8 cellular contexts compared by ENCODE assay signal in the genomic region with DNA sequence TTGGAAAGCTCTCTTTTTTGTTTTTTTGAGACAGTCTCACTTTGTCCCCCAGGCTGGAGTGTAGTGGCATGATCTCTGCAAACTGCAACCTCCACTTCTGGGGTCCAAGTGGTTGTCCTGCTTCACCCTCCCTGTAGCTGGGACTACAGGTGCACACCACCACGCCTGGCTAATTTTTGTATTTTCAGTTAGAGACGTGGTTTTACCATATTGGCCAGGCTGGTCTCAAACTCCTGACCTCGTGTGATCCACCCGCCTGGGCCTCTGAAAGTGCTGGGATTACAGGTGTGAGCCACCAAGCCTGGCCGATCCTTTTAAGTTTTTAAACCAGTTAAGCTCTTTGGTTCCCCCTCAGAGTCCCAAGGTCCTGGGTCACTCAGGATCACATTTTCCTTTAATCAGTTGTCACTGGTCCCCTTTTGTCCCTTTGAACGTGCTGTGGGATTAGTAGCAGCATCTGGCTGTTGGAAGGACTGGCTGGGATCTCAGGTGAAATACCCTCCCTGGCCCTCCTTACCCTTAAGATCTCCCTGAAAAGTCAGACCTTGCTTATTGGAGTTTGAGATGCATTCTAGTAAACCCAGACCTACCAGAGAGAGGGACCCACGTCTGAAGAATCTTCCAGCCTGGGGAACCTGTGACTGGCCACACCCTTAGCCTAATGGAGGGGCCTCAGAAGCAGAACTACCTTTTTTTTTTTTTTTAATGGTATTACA. TPM values are rescaled to one million over a fixed set of nuclear protein-coding genes. Genes with fewer than 3 reads are reported as not detected.
DNase-seq lines count a peak whose midpoint lies in the region; ATAC-seq and TF ChIP-seq lines count a peak whose summit lies in the region.

No MANE protein-coding gene starts in this region.

- H3K4me2 ChIP-seq in BLaER1: peak overlapping the region; percentile 93

- ATAC-seq in GM18870 (IDR thresholded peaks at IDR 0.05; ENCODE audit: unreplicated experiment): peak; percentile 35
- ATAC-seq in HG03097 (IDR thresholded peaks at IDR 0.05; ENCODE audit: low FRiP score, unreplicated experiment): peak; percentile 27
- peak; percentile 9 for ATAC-seq in body of pancreas

- H3K4me1 ChIP-seq in BLaER1 (peaks cover 64% of the 10 kb centered on the region), body of pancreas (peaks cover 44% of the 10 kb centered on the region), stomach smooth muscle (ENCODE audit: control insufficient read depth, insufficient read depth, low read length) (peaks cover 32% of the 10 kb centered on the region)

- 14% methylated on average over 7 of the region's 7 CpGs for WGBS in body of pancreas, 2 donors

- TF ChIP-seq POLR2A in body of pancreas (IDR thresholded peaks at IDR 0.05): peak; percentile 59 to 79 (median 72)

- H3K36me3 ChIP-seq in BLaER1 (peaks cover 50% of the 10 kb centered on the region), body of pancreas (replicated peaks in 1 of 2; ENCODE audit: insufficient read depth in 1 of 2, low read depth in 2 of 2) (peaks cover 12 to 15% of the 10 kb centered on the region in 2 donors), stomach smooth muscle (ENCODE audit: control insufficient read depth in 2 of 2, insufficient read depth in 2 of 2, low read length in 2 of 2) (peaks cover 36 to 45% of the 10 kb centered on the region in 2 donors)

- H4K20me1 ChIP-seq in BLaER1: peaks cover 60% of the 10 kb centered on the region

- DNase-seq in RKO (ENCODE audit: low spot score) (peak; percentile 84), body of pancreas (peak in 3 of 4 donors; percentile 52 to 68 (median 61)), left kidney (ENCODE audit: low read depth, low spot score) (peak; percentile 78), NCI-H2196 (lab: John Stamatoyannopoulos, UW; ENCODE audit: unreplicated experiment) (no peak)

- H3K9me3 ChIP-seq in BLaER1 (no peaks in the 10 kb centered on the region), body of pancreas (no peaks in the 10 kb centered on the region), stomach smooth muscle (ENCODE audit: control insufficient read depth in 2 of 2, low read length in 2 of 2) (no peaks in the 10 kb centered on the region)

- H3K9ac ChIP-seq in BLaER1 (peak overlapping the region; percentile 100), stomach smooth muscle (ENCODE audit: low read length in 2 of 2) (peak overlapping the region in 1 of 2 donors; percentile 64)

- H3K4me3 ChIP-seq in BLaER1 (peak overlapping the region; percentile 83), body of pancreas (no peak overlapping the region), stomach smooth muscle (ENCODE audit: low read length in 2 of 2) (peak overlapping the region; percentile 91 to 97)

- H3K27ac ChIP-seq in BLaER1 (peak overlapping the region; percentile 100), body of pancreas (peak overlapping the region; percentile 54 to 99 (median 98)), stomach smooth muscle (ENCODE audit: low read length) (peak overlapping the region; percentile 100)

- intact Hi-C loops in body of pancreas (cut with DNase I): no loop called here

- peak in 1 of 7 experiments; percentile 3 for TF ChIP-seq CTCF in body of pancreas (IDR thresholded peaks at IDR 0.05)

- H3K27me3 ChIP-seq in BLaER1 (no peaks in the 10 kb centered on the region), body of pancreas (no peaks in the 10 kb centered on the region), stomach smooth muscle (ENCODE audit: control insufficient read depth in 1 of 2, insufficient read depth in 2 of 2, low read length in 2 of 2) (no peaks in the 10 kb centered on the region)

RNA-seq across cellular contexts. Expression of gene MALAT1, which starts 8.1 kb away (rescaled TPM):
- over 10,000 TPM; 10,129 to 14,092 TPM for total RNA-seq in body of pancreas

RNA-seq across cellular contexts. Expression of gene SCYL1, which starts 18.0 kb away (rescaled TPM):
- total RNA-seq in body of pancreas: 10 to 100 TPM; 55.0 to 62.3 TPM

RNA-seq across cellular contexts. Expression of gene LTBP3, which starts 51.2 kb away (rescaled TPM):
- total RNA-seq in body of pancreas: 100 to 1,000 TPM; 131 to 330 TPM

Comparison
In these comparisons a context has a peak if more than half of its experiments do, and no peak if none do; other contexts are left out.
1. H3K4me3 ChIP-seq: peak in BLaER1 (single experiment) and stomach smooth muscle (2 of 2); none in body of pancreas (0 of 2).
2. Peak in every context shown above with its lines, with median percentiles within 50 percentile points of each other: H3K27ac ChIP-seq and ATAC-seq.